ENCODE assay signal across 1 cellular context in the genomic region with DNA sequence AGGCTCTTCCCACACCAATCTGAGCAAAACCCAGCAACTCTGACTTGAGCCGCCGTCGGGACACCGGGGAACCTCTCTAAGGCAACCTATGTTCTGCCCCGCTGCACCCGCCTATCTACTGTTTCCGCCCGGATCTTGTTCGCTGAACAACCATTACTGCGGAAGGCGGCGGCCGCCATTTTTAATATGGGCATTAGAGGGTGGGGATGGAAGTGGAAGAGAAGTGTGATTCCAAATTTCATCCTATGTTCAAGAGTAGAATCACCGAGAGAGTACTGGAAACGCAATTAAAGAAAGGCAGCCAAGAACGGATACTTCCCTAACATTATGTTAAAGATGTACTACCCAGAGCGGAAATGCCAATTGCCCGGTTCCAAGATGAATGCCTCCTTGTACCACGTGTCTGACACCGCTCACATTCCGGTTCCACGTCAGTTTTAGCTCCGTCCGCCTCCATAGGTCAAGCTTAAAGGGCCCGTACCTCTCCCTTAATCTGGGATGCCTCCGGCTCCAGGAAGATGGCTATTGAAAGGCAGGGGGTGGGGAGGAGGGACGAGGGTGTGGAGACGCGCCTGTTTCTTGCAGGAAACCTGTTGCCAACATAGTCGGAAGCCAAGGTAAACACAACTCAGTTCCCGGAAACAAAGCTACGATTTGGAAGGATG.
TF ChIP-seq lines count a peak whose summit lies in the region.

A gene (minus strand): TSS at position 95 of the 665 bp plus-strand sequence. CDS start 198 bp downstream, outside the sequence.

TF ChIP-seq in H1, 55 proteins besides CTCF, POLR2A, EP300 and RAD21:
- TF ChIP-seq, protein P1, sequence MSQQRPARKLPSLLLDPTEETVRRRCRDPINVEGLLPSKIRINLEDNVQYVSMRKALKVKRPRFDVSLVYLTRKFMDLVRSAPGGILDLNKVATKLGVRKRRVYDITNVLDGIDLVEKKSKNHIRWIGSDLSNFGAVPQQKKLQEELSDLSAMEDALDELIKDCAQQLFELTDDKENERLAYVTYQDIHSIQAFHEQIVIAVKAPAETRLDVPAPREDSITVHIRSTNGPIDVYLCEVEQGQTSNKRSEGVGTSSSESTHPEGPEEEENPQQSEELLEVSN (IDR thresholded peaks at IDR 0.05): peak; percentile 25
- TF ChIP-seq RFX5 (IDR thresholded peaks at IDR 0.05; ENCODE audit: borderline replicate concordance, low read depth, low read length) (no peak), TAF1 (IDR thresholded peaks at IDR 0.05; ENCODE audit: low read depth, low read length) (peak; percentile 81), GABPA (IDR thresholded peaks at IDR 0.05; ENCODE audit: borderline replicate concordance, insufficient read depth, low read length) (peak; percentile 79), SIN3A (conservative IDR thresholded peaks at IDR 0.05 in 1 of 2, IDR thresholded peaks at IDR 0.05 in 1 of 2; ENCODE audit: low read depth in 1 of 2, low read length in 2 of 2) (peak; percentile 78 to 92; a peak in 2 of 4 replicates), YY1 (IDR thresholded peaks at IDR 0.05; ENCODE audit: low read depth, low read length) (peak; percentile 99), CREB1 (IDR thresholded peaks at IDR 0.05) (peak; percentile 70), KDM4A (IDR thresholded peaks at IDR 0.05; ENCODE audit: low read depth, low read length, severe bottlenecking) (peak; percentile 79), POLR2AphosphoS5 (IDR thresholded peaks at IDR 0.05; ENCODE audit: low read depth, low read length) (peak; percentile 55), SP4 (IDR thresholded peaks at IDR 0.05; ENCODE audit: low read length) (peak; percentile 62), EGR1 (IDR thresholded peaks at IDR 0.05; ENCODE audit: borderline replicate concordance, low read depth, low read length) (peak; percentile 69; the same call in 1 of the 2 replicates), TEAD4 (IDR thresholded peaks at IDR 0.05; ENCODE audit: low read depth, low read length) (peak; percentile 96), CHD2 (IDR thresholded peaks at IDR 0.05; ENCODE audit: low read length) (0 out of 2 replicates have a peak, but pooled peaks have one; percentile 17), GTF2F1 (IDR thresholded peaks at IDR 0.05; ENCODE audit: borderline replicate concordance, low read depth, low read length) (peak; percentile 51; the same call in 1 of the 2 replicates), CHD1 (IDR thresholded peaks at IDR 0.05; ENCODE audit: low read depth, low read length) (no peak), SIX5 (IDR thresholded peaks at IDR 0.05; ENCODE audit: low read depth, low read length) (peak; percentile 37; the same call in 1 of the 2 replicates), SRF (IDR thresholded peaks at IDR 0.05; ENCODE audit: low read depth, low read length) (no peak), TBP (IDR thresholded peaks at IDR 0.05; ENCODE audit: low read depth, low read length) (peak; percentile 67), SP1 (IDR thresholded peaks at IDR 0.05; ENCODE audit: low read depth, low read length) (peak; percentile 29; the same call in 1 of the 2 replicates), HDAC6 (IDR thresholded peaks at IDR 0.05; ENCODE audit: low read depth, low read length) (no peak), FOSL1 (IDR thresholded peaks at IDR 0.05; ENCODE audit: insufficient read depth, low read depth, low read length) (no peak), SAP30 (IDR thresholded peaks at IDR 0.05; ENCODE audit: insufficient read depth, insufficient replicate concordance, low read length) (peak; percentile 73), MAFK (IDR thresholded peaks at IDR 0.05; ENCODE audit: low read depth, low read length) (no peak), ASH2L (IDR thresholded peaks at IDR 0.05; ENCODE audit: low read length) (peak; percentile 71), HDAC2 (IDR thresholded peaks at IDR 0.05; ENCODE audit: borderline replicate concordance in 1 of 2, low read depth in 2 of 2, low read length in 2 of 2) (0 out of 4 replicates have a peak, but pooled peaks of 1 of the 2 experiments have one; percentile 14)
- TF ChIP-seq, protein P2, sequence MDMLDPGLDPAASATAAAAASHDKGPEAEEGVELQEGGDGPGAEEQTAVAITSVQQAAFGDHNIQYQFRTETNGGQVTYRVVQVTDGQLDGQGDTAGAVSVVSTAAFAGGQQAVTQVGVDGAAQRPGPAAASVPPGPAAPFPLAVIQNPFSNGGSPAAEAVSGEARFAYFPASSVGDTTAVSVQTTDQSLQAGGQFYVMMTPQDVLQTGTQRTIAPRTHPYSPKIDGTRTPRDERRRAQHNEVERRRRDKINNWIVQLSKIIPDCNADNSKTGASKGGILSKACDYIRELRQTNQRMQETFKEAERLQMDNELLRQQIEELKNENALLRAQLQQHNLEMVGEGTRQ (IDR thresholded peaks at IDR 0.05; ENCODE audit: low read length): peak; percentile 86
- TF ChIP-seq, protein P3, sequence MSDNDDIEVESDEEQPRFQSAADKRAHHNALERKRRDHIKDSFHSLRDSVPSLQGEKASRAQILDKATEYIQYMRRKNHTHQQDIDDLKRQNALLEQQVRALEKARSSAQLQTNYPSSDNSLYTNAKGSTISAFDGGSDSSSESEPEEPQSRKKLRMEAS (IDR thresholded peaks at IDR 0.05): peak; percentile 98
- TF ChIP-seq, protein P4, sequence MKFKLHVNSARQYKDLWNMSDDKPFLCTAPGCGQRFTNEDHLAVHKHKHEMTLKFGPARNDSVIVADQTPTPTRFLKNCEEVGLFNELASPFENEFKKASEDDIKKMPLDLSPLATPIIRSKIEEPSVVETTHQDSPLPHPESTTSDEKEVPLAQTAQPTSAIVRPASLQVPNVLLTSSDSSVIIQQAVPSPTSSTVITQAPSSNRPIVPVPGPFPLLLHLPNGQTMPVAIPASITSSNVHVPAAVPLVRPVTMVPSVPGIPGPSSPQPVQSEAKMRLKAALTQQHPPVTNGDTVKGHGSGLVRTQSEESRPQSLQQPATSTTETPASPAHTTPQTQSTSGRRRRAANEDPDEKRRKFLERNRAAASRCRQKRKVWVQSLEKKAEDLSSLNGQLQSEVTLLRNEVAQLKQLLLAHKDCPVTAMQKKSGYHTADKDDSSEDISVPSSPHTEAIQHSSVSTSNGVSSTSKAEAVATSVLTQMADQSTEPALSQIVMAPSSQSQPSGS (IDR thresholded peaks at IDR 0.05; ENCODE audit: low read length): peak; percentile 60; the same call in 1 of the 2 replicates
- TF ChIP-seq, protein P5, sequence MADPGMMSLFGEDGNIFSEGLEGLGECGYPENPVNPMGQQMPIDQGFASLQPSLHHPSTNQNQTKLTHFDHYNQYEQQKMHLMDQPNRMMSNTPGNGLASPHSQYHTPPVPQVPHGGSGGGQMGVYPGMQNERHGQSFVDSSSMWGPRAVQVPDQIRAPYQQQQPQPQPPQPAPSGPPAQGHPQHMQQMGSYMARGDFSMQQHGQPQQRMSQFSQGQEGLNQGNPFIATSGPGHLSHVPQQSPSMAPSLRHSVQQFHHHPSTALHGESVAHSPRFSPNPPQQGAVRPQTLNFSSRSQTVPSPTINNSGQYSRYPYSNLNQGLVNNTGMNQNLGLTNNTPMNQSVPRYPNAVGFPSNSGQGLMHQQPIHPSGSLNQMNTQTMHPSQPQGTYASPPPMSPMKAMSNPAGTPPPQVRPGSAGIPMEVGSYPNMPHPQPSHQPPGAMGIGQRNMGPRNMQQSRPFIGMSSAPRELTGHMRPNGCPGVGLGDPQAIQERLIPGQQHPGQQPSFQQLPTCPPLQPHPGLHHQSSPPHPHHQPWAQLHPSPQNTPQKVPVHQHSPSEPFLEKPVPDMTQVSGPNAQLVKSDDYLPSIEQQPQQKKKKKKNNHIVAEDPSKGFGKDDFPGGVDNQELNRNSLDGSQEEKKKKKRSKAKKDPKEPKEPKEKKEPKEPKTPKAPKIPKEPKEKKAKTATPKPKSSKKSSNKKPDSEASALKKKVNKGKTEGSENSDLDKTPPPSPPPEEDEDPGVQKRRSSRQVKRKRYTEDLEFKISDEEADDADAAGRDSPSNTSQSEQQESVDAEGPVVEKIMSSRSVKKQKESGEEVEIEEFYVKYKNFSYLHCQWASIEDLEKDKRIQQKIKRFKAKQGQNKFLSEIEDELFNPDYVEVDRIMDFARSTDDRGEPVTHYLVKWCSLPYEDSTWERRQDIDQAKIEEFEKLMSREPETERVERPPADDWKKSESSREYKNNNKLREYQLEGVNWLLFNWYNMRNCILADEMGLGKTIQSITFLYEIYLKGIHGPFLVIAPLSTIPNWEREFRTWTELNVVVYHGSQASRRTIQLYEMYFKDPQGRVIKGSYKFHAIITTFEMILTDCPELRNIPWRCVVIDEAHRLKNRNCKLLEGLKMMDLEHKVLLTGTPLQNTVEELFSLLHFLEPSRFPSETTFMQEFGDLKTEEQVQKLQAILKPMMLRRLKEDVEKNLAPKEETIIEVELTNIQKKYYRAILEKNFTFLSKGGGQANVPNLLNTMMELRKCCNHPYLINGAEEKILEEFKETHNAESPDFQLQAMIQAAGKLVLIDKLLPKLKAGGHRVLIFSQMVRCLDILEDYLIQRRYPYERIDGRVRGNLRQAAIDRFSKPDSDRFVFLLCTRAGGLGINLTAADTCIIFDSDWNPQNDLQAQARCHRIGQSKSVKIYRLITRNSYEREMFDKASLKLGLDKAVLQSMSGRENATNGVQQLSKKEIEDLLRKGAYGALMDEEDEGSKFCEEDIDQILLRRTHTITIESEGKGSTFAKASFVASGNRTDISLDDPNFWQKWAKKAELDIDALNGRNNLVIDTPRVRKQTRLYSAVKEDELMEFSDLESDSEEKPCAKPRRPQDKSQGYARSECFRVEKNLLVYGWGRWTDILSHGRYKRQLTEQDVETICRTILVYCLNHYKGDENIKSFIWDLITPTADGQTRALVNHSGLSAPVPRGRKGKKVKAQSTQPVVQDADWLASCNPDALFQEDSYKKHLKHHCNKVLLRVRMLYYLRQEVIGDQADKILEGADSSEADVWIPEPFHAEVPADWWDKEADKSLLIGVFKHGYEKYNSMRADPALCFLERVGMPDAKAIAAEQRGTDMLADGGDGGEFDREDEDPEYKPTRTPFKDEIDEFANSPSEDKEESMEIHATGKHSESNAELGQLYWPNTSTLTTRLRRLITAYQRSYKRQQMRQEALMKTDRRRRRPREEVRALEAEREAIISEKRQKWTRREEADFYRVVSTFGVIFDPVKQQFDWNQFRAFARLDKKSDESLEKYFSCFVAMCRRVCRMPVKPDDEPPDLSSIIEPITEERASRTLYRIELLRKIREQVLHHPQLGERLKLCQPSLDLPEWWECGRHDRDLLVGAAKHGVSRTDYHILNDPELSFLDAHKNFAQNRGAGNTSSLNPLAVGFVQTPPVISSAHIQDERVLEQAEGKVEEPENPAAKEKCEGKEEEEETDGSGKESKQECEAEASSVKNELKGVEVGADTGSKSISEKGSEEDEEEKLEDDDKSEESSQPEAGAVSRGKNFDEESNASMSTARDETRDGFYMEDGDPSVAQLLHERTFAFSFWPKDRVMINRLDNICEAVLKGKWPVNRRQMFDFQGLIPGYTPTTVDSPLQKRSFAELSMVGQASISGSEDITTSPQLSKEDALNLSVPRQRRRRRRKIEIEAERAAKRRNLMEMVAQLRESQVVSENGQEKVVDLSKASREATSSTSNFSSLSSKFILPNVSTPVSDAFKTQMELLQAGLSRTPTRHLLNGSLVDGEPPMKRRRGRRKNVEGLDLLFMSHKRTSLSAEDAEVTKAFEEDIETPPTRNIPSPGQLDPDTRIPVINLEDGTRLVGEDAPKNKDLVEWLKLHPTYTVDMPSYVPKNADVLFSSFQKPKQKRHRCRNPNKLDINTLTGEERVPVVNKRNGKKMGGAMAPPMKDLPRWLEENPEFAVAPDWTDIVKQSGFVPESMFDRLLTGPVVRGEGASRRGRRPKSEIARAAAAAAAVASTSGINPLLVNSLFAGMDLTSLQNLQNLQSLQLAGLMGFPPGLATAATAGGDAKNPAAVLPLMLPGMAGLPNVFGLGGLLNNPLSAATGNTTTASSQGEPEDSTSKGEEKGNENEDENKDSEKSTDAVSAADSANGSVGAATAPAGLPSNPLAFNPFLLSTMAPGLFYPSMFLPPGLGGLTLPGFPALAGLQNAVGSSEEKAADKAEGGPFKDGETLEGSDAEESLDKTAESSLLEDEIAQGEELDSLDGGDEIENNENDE (IDR thresholded peaks at IDR 0.05; ENCODE audit: insufficient replicate concordance, low read length): no peak
